ENCODE assay signal across 11 cellular contexts in genomic region chr6:35096129-35096852, GRCh38. TPM values are rescaled to one million over a fixed set of nuclear protein-coding genes. Genes with fewer than 3 reads are reported as not detected.
A peak's percentile ranks its signal among the peaks of the same experiment; 100 is the strongest.
DNase-seq lines count a peak whose midpoint lies in the region; ATAC-seq, FAIRE-seq and TF ChIP-seq lines count a peak whose summit lies in the region.
"Had no signal": no experiment of that assay in that cellular context is flagged by ENCODE, and none has a peak within 500 bp of the region (broad histone marks: within the 10 kb centered on the region; RNA-seq: fewer than 3 reads in every experiment).

No MANE protein-coding gene starts in this region.

- BruUV-seq in K562 (replicated peaks; lab: Mats Ljungman, UMichigan) = no TSS peak

- intact Hi-C loops in K562 (cut with micrococcal nuclease) = no loop called here
- intact Hi-C loops in posterior vena cava (cut with DNase I) = no loop called here

- H2AFZ ChIP-seq in K562 (ENCODE audit: low read depth, low read length) (no peak overlapping the region), MM.1S (ENCODE audit: low read length) (no peak overlapping the region)

- H3K4me2 ChIP-seq in K562 (ENCODE audit: insufficient read depth, low read length) = no peak overlapping the region
- H3K4me2 ChIP-seq in MM.1S (ENCODE audit: low read depth, low read length) = no peak overlapping the region

- no peak for TF ChIP-seq CTCF in AG10803 (conservative IDR thresholded peaks at IDR 0.05; ENCODE audit: low read length)
- no peak for TF ChIP-seq CTCF in K562 (IDR thresholded peaks at IDR 0.05 in 2 of 3, conservative IDR thresholded peaks at IDR 0.05 in 1 of 3; ENCODE audit: insufficient read depth in 2 of 3, low read depth in 1 of 3, low read length in 3 of 3)
- no peak for TF ChIP-seq CTCF in BE2C (IDR thresholded peaks at IDR 0.05; ENCODE audit: low read depth, low read length)
- TF ChIP-seq CTCF in MM.1S (IDR thresholded peaks at IDR 0.05; ENCODE audit: low read length) = no peak

- no peak overlapping the region for H3K4me3 ChIP-seq in AG10803 (ENCODE audit: low read length)
- no peak overlapping the region for H3K4me3 ChIP-seq in MG63
- no peak overlapping the region for H3K4me3 ChIP-seq in K562
- no peak overlapping the region for H3K4me3 ChIP-seq in BE2C (ENCODE audit: low read depth, low read length)
- no peak overlapping the region for H3K4me3 ChIP-seq in MM.1S (ENCODE audit: low read length)

- H3K79me2 ChIP-seq in K562 (ENCODE audit: control insufficient read depth, insufficient read depth, low read length) = no peaks in the 10 kb centered on the region
- no peaks in the 10 kb centered on the region for H3K79me2 ChIP-seq in MM.1S (ENCODE audit: low read length)

- H3K9me2 ChIP-seq in MM.1S (replicated peaks; ENCODE audit: insufficient read depth, low read length) = no peaks in the 10 kb centered on the region

- 1% methylated on average over 3 of the region's 3 CpGs for WGBS in K562 (ENCODE audit: insufficient coverage, low coverage, missing lambda C conversion rate)

- in situ Hi-C loops in K562 (cut with MboI) = no loop called here

- TF ChIP-seq EP300 in K562 (IDR thresholded peaks at IDR 0.05; ENCODE audit: low read length) = no peak

- FAIRE-seq in K562 (lab: Jason Lieb, UNC) = no peak

- ATAC-seq in K562 (no peak), GM18861 (IDR thresholded peaks at IDR 0.05; ENCODE audit: unreplicated experiment) (no peak)

- H3K4me1 ChIP-seq in K562 (replicated peaks in 1 of 2; ENCODE audit: control insufficient read depth in 2 of 2, insufficient read depth in 2 of 2, low read length in 2 of 2) = no peaks in the 10 kb centered on the region
- peaks cover 3% of the 10 kb centered on the region for H3K4me1 ChIP-seq in BE2C
- H3K4me1 ChIP-seq in MM.1S (ENCODE audit: low read length) = no peaks in the 10 kb centered on the region

- no peaks in the 10 kb centered on the region for H3K36me3 ChIP-seq in MG63
- H3K36me3 ChIP-seq in K562 (ENCODE audit: control insufficient read depth, insufficient read depth, low read length) = no peaks in the 10 kb centered on the region
- no peaks in the 10 kb centered on the region for H3K36me3 ChIP-seq in BE2C
- no peaks in the 10 kb centered on the region for H3K36me3 ChIP-seq in MM.1S (replicated peaks; ENCODE audit: insufficient read depth, low read length)

- POLR2A ChIA-PET in K562 (lab: Yijun Ruan, JAX) = interaction anchor here (2.4 kb wide), 1 partner anchor 10 kb away, joined by 9 read pairs; no protein-coding TSS in a partner anchor

- H3K27ac ChIP-seq in K562 (ENCODE audit: extremely low read depth, low read depth, low read length) (no peak overlapping the region), MM.1S (ENCODE audit: low read length) (no peak overlapping the region)

- H3K9ac ChIP-seq in K562 (ENCODE audit: insufficient read depth in 1 of 2, low read depth in 2 of 2, low read length in 2 of 2) (no peak overlapping the region), MM.1S (ENCODE audit: low read length) (no peak overlapping the region)

- TF ChIP-seq RAD21 in K562 (CRISPR knock-in tag; conservative IDR thresholded peaks at IDR 0.05 in 1 of 2, IDR thresholded peaks at IDR 0.05 in 1 of 2) = no peak

- TF ChIP-seq POLR2A in K562 (conservative IDR thresholded peaks at IDR 0.05) = no peak

- no peaks in the 10 kb centered on the region for H3K9me1 ChIP-seq in K562 (ENCODE audit: control insufficient read depth, insufficient read depth, low read length)

- H4K20me1 ChIP-seq in K562 (replicated peaks; ENCODE audit: control insufficient read depth, insufficient read depth, low read length) (no peaks in the 10 kb centered on the region), MM.1S (ENCODE audit: insufficient read depth, low read length) (no peaks in the 10 kb centered on the region)

- CTCF ChIA-PET in K562 (lab: Yijun Ruan, JAX; ENCODE audit: low intra/inter-chr PET ratio) = interaction anchor here (0.6 kb wide), 1 partner anchor 1337 kb away, joined by 3 read pairs; no protein-coding TSS in a partner anchor

- H3F3A ChIP-seq in MM.1S (ENCODE audit: insufficient read depth, low read length) = no peaks in the 10 kb centered on the region

- DNase-seq in AG10803 (ENCODE audit: low read depth) (peak; percentile 84), MG63 (peak; percentile 91), K562 (ENCODE audit: extremely low read depth in 1 of 4, low spot score in 3 of 4) (peak in 1 of 4 experiments; percentile 5), kidney tubule cell (ENCODE audit: low spot score) (peak; percentile 89), posterior vena cava (ENCODE audit: low spot score) (no peak), BE2C (no peak), MM.1S (no peak)
- DNase-seq: activated T-cell treated with anti-CD3 and anti-CD28 coated beads, Interleukin-2, amount 50 U/mL, for 48 hours had no signal

- H3K9me3 ChIP-seq in MG63 (no peaks in the 10 kb centered on the region), K562 (replicated peaks; ENCODE audit: control insufficient read depth, insufficient read depth, low read depth, low read length) (no peaks in the 10 kb centered on the region), BE2C (no peaks in the 10 kb centered on the region), MM.1S (replicated peaks; ENCODE audit: insufficient read depth, low read length) (no peaks in the 10 kb centered on the region)

- H3K27me3 ChIP-seq in MG63 = no peaks in the 10 kb centered on the region
- H3K27me3 ChIP-seq in K562 (ENCODE audit: control insufficient read depth in 2 of 2, insufficient read depth in 2 of 2, low read length in 2 of 2) = peaks cover 0 to 6% of the 10 kb centered on the region in 2 experiments; a peak in 1 of 5 replicates
- H3K27me3 ChIP-seq in BE2C = no peaks in the 10 kb centered on the region
- no peaks in the 10 kb centered on the region for H3K27me3 ChIP-seq in MM.1S (replicated peaks; ENCODE audit: insufficient read depth, low read length)

TF ChIP-seq in K562, 482 proteins besides CTCF, POLR2A, EP300 and RAD21:
- peak; percentile 8 for TF ChIP-seq CBX2 (IDR thresholded peaks at IDR 0.05; ENCODE audit: insufficient read depth, low read length, poor library complexity, severe bottlenecking)
- TF ChIP-seq RBM17 (IDR thresholded peaks at IDR 0.05; ENCODE audit: borderline replicate concordance, low read depth, low read length) = no peak

RNA-seq across cellular contexts. Expression of gene TCP11, which starts 44.8 kb away (rescaled TPM):
- 0.25 TPM in 1 of 2 replicates, not detected in the other for total RNA-seq in MG63 (2014; rRNA removed; shearing (Covaris generic); ENCODE audit: low replicate concordance)
- not detected in 2 replicates for total RNA-seq in K562 (2011; cell fraction: chromatin; rRNA removed; ENCODE audit: low replicate concordance)
- total RNA-seq in K562 (2011; cell fraction: nucleolus; rRNA removed) = not detected in 2 replicates
- not detected in 2 replicates for total RNA-seq in K562 (2011; cell fraction: nucleoplasm; rRNA removed)
- total RNA-seq in K562 (2014; rRNA removed) (not detected in 2 replicates), K562 (2014; rRNA removed; fragmentation: Illumina TruSeq; extraction: Trizol) (not detected in 2 replicates), K562 (2015; rRNA removed; fragmentation: Illumina TruSeq; extraction: Trizol) (not detected in 2 replicates), K562 (2021) (not detected in 2 replicates), posterior vena cava (not detected)
- polyA plus RNA-seq in K562 (2011; rRNA removed) (not detected in 2 replicates), K562 (2014; fragmentation: Illumina TruSeq; extraction: Trizol) (not detected in 2 replicates), K562 (2014; fragmentation: Nextera tagmentation; extraction: Ambion mirVana) (not detected), K562 (2014; rRNA removed) (not detected in 2 replicates)
- 0.15 TPM in 1 of 2 replicates, not detected in the other for polyA plus RNA-seq in K562 (2011; cell fraction: cytosol; rRNA removed)
- polyA plus RNA-seq in K562 (2011; cell fraction: nucleus; rRNA removed) = not detected in 2 replicates
- polyA plus RNA-seq in K562 (2012) = not detected in 2 replicates
- 0.18 TPM in 1 of 2 replicates, not detected in the other for polyA minus RNA-seq in K562 (2011; rRNA and poly(A)+ RNA removed)
- not detected in 2 replicates for polyA minus RNA-seq in K562 (2011; cell fraction: cytosol; rRNA and poly(A)+ RNA removed)
- not detected in 2 replicates for polyA minus RNA-seq in K562 (2011; cell fraction: nucleus; rRNA and poly(A)+ RNA removed)
- polyA plus RNA-seq in BE2C (2012; ENCODE audit: insufficient read depth, insufficient read length, low read depth) = not detected
- total RNA-seq: neural crest cell had no signal
- polyA plus RNA-seq: IgD-negative memory B cell had no signal

Comparison
In these comparisons a context has a peak if more than half of its experiments do, and no peak if none do; other contexts are left out.
1. DNase-seq: peak in AG10803 (single experiment), MG63 (single experiment) and kidney tubule cell (single experiment); none in posterior vena cava (single experiment), BE2C (single experiment) and MM.1S (single experiment).